In the genomic region with DNA sequence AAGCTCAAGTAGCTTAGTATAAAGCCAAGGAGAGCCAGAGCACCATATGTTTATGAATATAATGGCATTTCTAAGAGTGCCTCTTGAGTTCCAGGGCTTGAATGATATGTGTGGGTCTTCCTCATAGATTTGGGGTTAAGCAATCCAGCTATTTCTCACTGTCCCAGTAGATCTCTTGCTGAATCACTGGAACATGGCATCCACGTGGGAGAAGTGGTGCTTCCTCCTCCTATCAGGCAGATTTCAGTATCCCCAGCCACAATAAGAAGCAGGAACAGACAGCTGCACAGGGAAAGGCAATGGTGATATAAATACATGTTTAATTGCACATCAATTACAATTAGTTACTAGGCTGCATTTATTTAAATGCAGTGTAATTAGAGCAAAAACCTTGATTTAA, we compare ENCODE assay signal across 19 cellular contexts.
DNase-seq lines count a peak whose midpoint lies in the region; ATAC-seq and TF ChIP-seq lines count a peak whose summit lies in the region.
"Had no signal": no experiment of that assay in that cellular context is flagged by ENCODE, and none has a peak within 500 bp of the region (broad histone marks: within the 10 kb centered on the region; RNA-seq: fewer than 3 reads in every experiment).

No MANE protein-coding gene starts in this region.

- TF ChIP-seq RAD21 in SK-N-SH (IDR thresholded peaks at IDR 0.05; ENCODE audit: low read length) = no peak

- H3K27me3 Mint-ChIP-seq in activated naive CD4-positive, alpha-beta T cell treated with anti-CD3 and anti-CD28 coated beads, Interleukin-2, amount 10 ng/mL, durations not matched to agents 7 days and 5 days = no peaks in the 10 kb centered on the region

- no peak for ATAC-seq in HG03354 (IDR thresholded peaks at IDR 0.05; ENCODE audit: poor library complexity, severe bottlenecking, unreplicated experiment)
- ATAC-seq: Panc1 had no signal

- POLR2A ChIA-PET in SK-N-SH (lab: Yijun Ruan, JAX) = no interaction called here

- no peak for TF ChIP-seq CTCF in SK-N-SH (IDR thresholded peaks at IDR 0.05)

- H3K9me2 ChIP-seq in SK-N-SH = no peaks in the 10 kb centered on the region

- H3K27ac Mint-ChIP-seq in activated naive CD4-positive, alpha-beta T cell treated with anti-CD3 and anti-CD28 coated beads, Interleukin-2, amount 10 ng/mL, durations not matched to agents 7 days and 5 days = no peak overlapping the region

- H2AFZ ChIP-seq in SK-N-SH (ENCODE audit: low read depth) = peak overlapping the region; percentile 55; the same call in 1 of the 2 replicates

- no peaks in the 10 kb centered on the region for H3K9me3 Mint-ChIP-seq in activated naive CD4-positive, alpha-beta T cell treated with anti-CD3 and anti-CD28 coated beads, Interleukin-2, amount 10 ng/mL, durations not matched to agents 7 days and 5 days

- H3K79me2 ChIP-seq in SK-N-SH (ENCODE audit: insufficient read depth) = no peaks in the 10 kb centered on the region

- H3K4me3 Mint-ChIP-seq in activated naive CD4-positive, alpha-beta T cell treated with anti-CD3 and anti-CD28 coated beads, Interleukin-2, amount 10 ng/mL, durations not matched to agents 7 days and 5 days = no peak overlapping the region

- H3K4me1 Mint-ChIP-seq in activated naive CD4-positive, alpha-beta T cell treated with anti-CD3 and anti-CD28 coated beads, Interleukin-2, amount 10 ng/mL, durations not matched to agents 7 days and 5 days = no peaks in the 10 kb centered on the region

- H3K36me3 ChIP-seq in SK-N-SH (replicated peaks in 1 of 2; ENCODE audit: control insufficient read depth in 1 of 2, insufficient read depth in 2 of 2, low read length in 1 of 2) = no peaks in the 10 kb centered on the region

- H3K9me3 ChIP-seq in SK-N-SH = no peaks in the 10 kb centered on the region

- TF ChIP-seq EP300 in SK-N-SH (IDR thresholded peaks at IDR 0.05; ENCODE audit: borderline replicate concordance in 1 of 2, low read depth in 1 of 2, low read length in 1 of 2) = no peak

- CTCF ChIA-PET in SK-N-SH (lab: Yijun Ruan, JAX) = no interaction called here
- CTCF ChIA-PET in activated naive CD4-positive, alpha-beta T cell treated with anti-CD3 and anti-CD28 coated beads, Interleukin-2, amount 10 ng/mL, durations not matched to agents 7 days and 5 days (lab: Charles Lee) = no interaction called here

- H3K27me3 ChIP-seq in SK-N-SH (ENCODE audit: insufficient read depth) = no peaks in the 10 kb centered on the region

- no peaks in the 10 kb centered on the region for H3K36me3 Mint-ChIP-seq in activated naive CD4-positive, alpha-beta T cell treated with anti-CD3 and anti-CD28 coated beads, Interleukin-2, amount 10 ng/mL, durations not matched to agents 7 days and 5 days

- H3K4me3 ChIP-seq in SK-N-SH (ENCODE audit: low read depth in 2 of 2, low read length in 1 of 2) = no peak overlapping the region

- DNase-seq in NCI-H146 treated with DMSO at 0.1 percent for 48 hours (lab: John Stamatoyannopoulos, UW; ENCODE audit: unreplicated experiment) (peak; percentile 11), SK-N-SH (peak; percentile 30), myocyte (ENCODE audit: low read depth) (peak; percentile 51), stromal cell of bone marrow (ENCODE audit: low read depth) (peak; percentile 49), NCI-H345 treated with DMSO at 0.1 percent for 48 hours (lab: John Stamatoyannopoulos, UW; ENCODE audit: unreplicated experiment) (no peak)
- DNase-seq in activated naive CD4-positive, alpha-beta T cell treated with anti-CD3 and anti-CD28 coated beads, Interleukin-2, amount 10 ng/mL, durations not matched to agents 7 days and 5 days = no peak
- DNase-seq: ACHN, AML-193, DMS79, KG1, NCI-H2029, NCI-H2171, NCI-H446 treated with DMSO at 0.1 percent for 48 hours, NCI-H774, Right ventricle myocardium superior, T-helper 1 cell had no signal

- H3F3A ChIP-seq in SK-N-SH (replicated peaks; ENCODE audit: insufficient read depth) = peaks cover 5% of the 10 kb centered on the region

- H3K4me2 ChIP-seq in SK-N-SH = peak overlapping the region; percentile 67

- peaks cover 0 to 18% of the 10 kb centered on the region in 2 experiments; a peak in 2 of 4 replicates for H3K4me1 ChIP-seq in SK-N-SH (ENCODE audit: control insufficient read depth in 1 of 2, insufficient read depth in 2 of 2, low read depth in 1 of 2, low read length in 1 of 2)

- no peaks in the 10 kb centered on the region for H4K20me1 ChIP-seq in SK-N-SH (ENCODE audit: insufficient read depth)

- H3K27ac ChIP-seq in SK-N-SH (ENCODE audit: low read depth in 2 of 2, low read length in 1 of 2) = peak overlapping the region in 1 of 2 experiments; percentile 55; a peak in 3 of 4 replicates
- H3K27ac ChIP-seq: C4-2B had no signal

- 0% methylated on average over 1 of the region's 1 CpG for WGBS in SK-N-SH (ENCODE audit: low lambda C conversion rate)

- no peak overlapping the region; the same call in 1 of the 2 replicates for H3K9ac ChIP-seq in SK-N-SH

TF ChIP-seq in SK-N-SH, 30 proteins besides CTCF, POLR2A, EP300 and RAD21:
- peak; percentile 73; the same call in 1 of the 2 replicates for TF ChIP-seq MXI1 (IDR thresholded peaks at IDR 0.05; ENCODE audit: low read depth, low read length)
- no peak for TF ChIP-seq RCOR1 (IDR thresholded peaks at IDR 0.05; ENCODE audit: low read length)
- TF ChIP-seq FOXM1 (IDR thresholded peaks at IDR 0.05; ENCODE audit: low read depth) = no peak
- peak; percentile 41; the same call in 1 of the 2 replicates for TF ChIP-seq MAX (IDR thresholded peaks at IDR 0.05; ENCODE audit: low read depth)

Comparison
In these comparisons a context has a peak if more than half of its experiments do, and no peak if none do; other contexts are left out.
1. DNase-seq: peak in NCI-H146 treated with DMSO at 0.1 percent for 48 hours (single experiment), SK-N-SH (single experiment), myocyte (single experiment) and stromal cell of bone marrow (single experiment); none in NCI-H345 treated with DMSO at 0.1 percent for 48 hours (single experiment) and activated naive CD4-positive, alpha-beta T cell treated with anti-CD3 and anti-CD28 coated beads, Interleukin-2, amount 10 ng/mL, durations not matched to agents 7 days and 5 days (single experiment).